Comparison of ENCODE assay signal across 22 cellular contexts in genomic region chr5:10729320-10730133, GRCh38. TPM values are rescaled to one million over a fixed set of nuclear protein-coding genes. Genes with fewer than 3 reads are reported as not detected.
DNase-seq lines count a peak whose midpoint lies in the region; ATAC-seq lines count a peak whose summit lies in the region.
"Had no signal": no experiment of that assay in that cellular context is flagged by ENCODE, and none has a peak within 500 bp of the region (broad histone marks: within the 10 kb centered on the region; RNA-seq: fewer than 3 reads in every experiment).

No MANE protein-coding gene starts in this region.

- peaks cover 93% of the 10 kb centered on the region for H3K79me2 ChIP-seq in Karpas-422 (ENCODE audit: low read length)

- no peaks in the 10 kb centered on the region for H3K27me3 Mint-ChIP-seq in T-helper 17 cell
- no peaks in the 10 kb centered on the region for H3K27me3 Mint-ChIP-seq in T-helper 2 cell treated with Interferon-gamma antibody and Interleukin-4, amounts not matched to agents 5 μg/mL and 100 μg/mL, for 36 hours (ENCODE audit: low read depth)
- H3K27me3 Mint-ChIP-seq in naive thymus-derived CD4-positive, alpha-beta T cell = no peaks in the 10 kb centered on the region
- H3K27me3 Mint-ChIP-seq: activated CD4-positive, alpha-beta T cell treated with anti-CD3 and anti-CD28 coated beads, Interleukin-2, amount 10 ng/mL, durations not matched to agents 7 days and 5 days had no signal

- H3K4me1 Mint-ChIP-seq in T-helper 17 cell = peaks cover 19% of the 10 kb centered on the region
- peaks cover 13% of the 10 kb centered on the region for H3K4me1 Mint-ChIP-seq in T-helper 2 cell treated with Interferon-gamma antibody and Interleukin-4, amounts not matched to agents 5 μg/mL and 100 μg/mL, for 36 hours (ENCODE audit: low read depth)
- peaks cover 0 to 29% (median 10%) of the 10 kb centered on the region in 7 donors for H3K4me1 Mint-ChIP-seq in naive thymus-derived CD4-positive, alpha-beta T cell

- H2AFZ ChIP-seq in Karpas-422 (ENCODE audit: low read length) = no peak overlapping the region
- H2AFZ ChIP-seq: GM23338, parathyroid adenoma had no signal

- H3K4me3 Mint-ChIP-seq in T-helper 17 cell = no peak overlapping the region
- no peak overlapping the region for H3K4me3 Mint-ChIP-seq in T-helper 2 cell treated with Interferon-gamma antibody and Interleukin-4, amounts not matched to agents 5 μg/mL and 100 μg/mL, for 36 hours
- H3K4me3 Mint-ChIP-seq in naive thymus-derived CD4-positive, alpha-beta T cell = no peak overlapping the region
- H3K4me3 Mint-ChIP-seq: activated CD4-positive, alpha-beta T cell treated with anti-CD3 and anti-CD28 coated beads, Interleukin-2, amount 10 ng/mL, durations not matched to agents 7 days and 5 days; CD8-positive, alpha-beta T cell; GM23338; stimulated activated effector memory CD8-positive, alpha-beta T cell treated with anti-CD3 and anti-CD28 coated beads, Interleukin-12 subunit alpha, Interleukin-12 subunit beta, amount 100 ng/mL, for 72 hours had no signal

- CTCF ChIA-PET in naive thymus-derived CD4-positive, alpha-beta T cell (lab: Charles Lee) = no interaction called here

- peaks cover 8% of the 10 kb centered on the region for H3K36me3 Mint-ChIP-seq in T-helper 17 cell (ENCODE audit: low read depth)
- peaks cover 6% of the 10 kb centered on the region for H3K36me3 Mint-ChIP-seq in T-helper 2 cell treated with Interferon-gamma antibody and Interleukin-4, amounts not matched to agents 5 μg/mL and 100 μg/mL, for 36 hours (ENCODE audit: low read depth)
- peaks cover 10 to 55% (median 19%) of the 10 kb centered on the region in 5 donors for H3K36me3 Mint-ChIP-seq in naive thymus-derived CD4-positive, alpha-beta T cell

- no peaks in the 10 kb centered on the region for H3K27me3 ChIP-seq in Karpas-422 (ENCODE audit: low read length)
- H3K27me3 ChIP-seq in naive thymus-derived CD4-positive, alpha-beta T cell (ENCODE audit: control insufficient read depth in 2 of 2, insufficient read depth in 2 of 2, low read length in 2 of 2) = no peaks in the 10 kb centered on the region
- H3K27me3 ChIP-seq: colonic mucosa, Peyer's patch, upper lobe of right lung had no signal

- H3K27ac Mint-ChIP-seq in T-helper 17 cell = peak overlapping the region; percentile 32
- H3K27ac Mint-ChIP-seq in T-helper 2 cell treated with Interferon-gamma antibody and Interleukin-4, amounts not matched to agents 5 μg/mL and 100 μg/mL, for 36 hours = no peak overlapping the region
- peak overlapping the region in 1 of 9 donors; percentile 4 for H3K27ac Mint-ChIP-seq in naive thymus-derived CD4-positive, alpha-beta T cell
- H3K27ac Mint-ChIP-seq: activated CD4-positive, alpha-beta T cell treated with anti-CD3 and anti-CD28 coated beads, Interleukin-2, amount 10 ng/mL, durations not matched to agents 7 days and 5 days; CD8-positive, alpha-beta T cell; stimulated activated effector memory CD8-positive, alpha-beta T cell treated with anti-CD3 and anti-CD28 coated beads, Interleukin-12 subunit alpha, Interleukin-12 subunit beta, amount 100 ng/mL, for 72 hours had no signal

- peak overlapping the region; percentile 24 for H3K4me2 ChIP-seq in Karpas-422 (ENCODE audit: low read depth, low read length, poor library complexity, severe bottlenecking)
- H3K4me2 ChIP-seq: GM23338 had no signal

- peak overlapping the region; percentile 49 for H3K9ac ChIP-seq in Karpas-422 (ENCODE audit: low read length)
- H3K9ac ChIP-seq: parathyroid adenoma had no signal

- H3K27ac ChIP-seq in Karpas-422 (ENCODE audit: low read length) = peak overlapping the region; percentile 92
- no peak overlapping the region for H3K27ac ChIP-seq in naive thymus-derived CD4-positive, alpha-beta T cell (ENCODE audit: low read depth, low read length)
- H3K27ac ChIP-seq: colonic mucosa, epithelial cell of prostate, parathyroid adenoma, Peyer's patch, upper lobe of right lung had no signal

- H3K4me3 ChIP-seq in Karpas-422 (ENCODE audit: low read length) = no peak overlapping the region
- H3K4me3 ChIP-seq in naive thymus-derived CD4-positive, alpha-beta T cell (ENCODE audit: low read length) = no peak overlapping the region
- H3K4me3 ChIP-seq: colonic mucosa, GM23338, Peyer's patch, upper lobe of right lung had no signal

- H3K36me3 ChIP-seq in Karpas-422 (ENCODE audit: insufficient read depth, low read length) = peaks cover 45% of the 10 kb centered on the region
- peaks cover 0 to 26% (median 0%) of the 10 kb centered on the region in 3 experiments for H3K36me3 ChIP-seq in naive thymus-derived CD4-positive, alpha-beta T cell (ENCODE audit: control insufficient read depth in 2 of 3, insufficient read depth in 3 of 3, low read length in 3 of 3)
- H3K36me3 ChIP-seq: colonic mucosa, upper lobe of right lung had no signal

- H3K9me3 ChIP-seq in Karpas-422 (ENCODE audit: low read length) (no peaks in the 10 kb centered on the region), T-helper 17 cell (ENCODE audit: control insufficient read depth, low read length, poor library complexity, severe bottlenecking) (no peaks in the 10 kb centered on the region)
- no peaks in the 10 kb centered on the region for H3K9me3 ChIP-seq in naive thymus-derived CD4-positive, alpha-beta T cell (ENCODE audit: control insufficient read depth in 2 of 3, low read length in 3 of 3)
- H3K9me3 ChIP-seq: colonic mucosa, Peyer's patch, upper lobe of right lung had no signal

- no peaks in the 10 kb centered on the region for H4K20me1 ChIP-seq in Karpas-422 (ENCODE audit: insufficient read depth, low read depth, low read length)

- H3K9me2 ChIP-seq in Karpas-422 (replicated peaks; ENCODE audit: insufficient read depth, low read length) = no peaks in the 10 kb centered on the region

- POLR2A ChIA-PET in naive thymus-derived CD4-positive, alpha-beta T cell (lab: Charles Lee) = no interaction called here

- no peaks in the 10 kb centered on the region for H3K9me3 Mint-ChIP-seq in T-helper 2 cell treated with Interferon-gamma antibody and Interleukin-4, amounts not matched to agents 5 μg/mL and 100 μg/mL, for 36 hours
- H3K9me3 Mint-ChIP-seq in naive thymus-derived CD4-positive, alpha-beta T cell = no peaks in the 10 kb centered on the region
- H3K9me3 Mint-ChIP-seq: activated CD4-positive, alpha-beta T cell treated with anti-CD3 and anti-CD28 coated beads, Interleukin-2, amount 10 ng/mL, durations not matched to agents 7 days and 5 days; CD8-positive, alpha-beta T cell; GM23338; stimulated activated effector memory CD8-positive, alpha-beta T cell treated with anti-CD3 and anti-CD28 coated beads, Interleukin-12 subunit alpha, Interleukin-12 subunit beta, amount 100 ng/mL, for 72 hours had no signal

- DNase-seq in NCI-H2171 treated with DMSO at 0.1 percent for 48 hours (lab: John Stamatoyannopoulos, UW) (peak; percentile 53), NCI-H2171 (lab: John Stamatoyannopoulos, UW) (no peak), Karpas-422 (peak; percentile 76), T-helper 17 cell (no peak), pons (ENCODE audit: low spot score) (peak; percentile 34), GOT3 (lab: John Stamatoyannopoulos, UW) (no peak)
- no peak for DNase-seq in T-helper 2 cell treated with Interferon-gamma antibody and Interleukin-4, amounts not matched to agents 5 μg/mL and 100 μg/mL, for 36 hours (ENCODE audit: low spot score)
- DNase-seq in naive thymus-derived CD4-positive, alpha-beta T cell = no peak
- DNase-seq: activated CD4-positive, alpha-beta T cell treated with anti-CD3 and anti-CD28 coated beads, Interleukin-2, amount 10 ng/mL, durations not matched to agents 7 days and 5 days; activated naive CD4-positive, alpha-beta T cell treated with anti-CD3 and anti-CD28 coated beads, Interleukin-2, amount 50 U/mL, for 16 hours; activated T-cell treated with anti-CD3 and anti-CD28 coated beads for 4 hours; CD8-positive, alpha-beta T cell; colonic mucosa; NCI-H1930; Peyer's patch; T1000; upper lobe of right lung had no signal

- ATAC-seq in T-helper 17 cell = no peak
- ATAC-seq in naive thymus-derived CD4-positive, alpha-beta T cell = no peak
- ATAC-seq: CD8-positive, alpha-beta T cell; GM23338; left lobe of liver; stimulated activated effector memory CD8-positive, alpha-beta T cell treated with anti-CD3 and anti-CD28 coated beads, Interleukin-12 subunit alpha, Interleukin-12 subunit beta, amount 100 ng/mL, for 72 hours; upper lobe of right lung had no signal

- intact Hi-C loops in naive thymus-derived CD4-positive, alpha-beta T cell (cut with micrococcal nuclease) = no loop called here

- peaks cover 94% of the 10 kb centered on the region for H3K4me1 ChIP-seq in Karpas-422 (ENCODE audit: low read length)
- H3K4me1 ChIP-seq in naive thymus-derived CD4-positive, alpha-beta T cell (ENCODE audit: control insufficient read depth in 2 of 2, insufficient read depth in 2 of 2, low read length in 2 of 2) = no peaks in the 10 kb centered on the region
- H3K4me1 ChIP-seq: colonic mucosa had no signal

RNA-seq across cellular contexts. Expression of gene DAP, which starts 31.5 kb away (rescaled TPM):
- total RNA-seq in Karpas-422 (2014; rRNA removed; shearing (Covaris generic); ENCODE audit: low replicate concordance) = 33.8 and 42.6 TPM in 2 replicates
- 10 to 100 TPM; 40.1 to 54.5 TPM for total RNA-seq in T-helper 17 cell
- total RNA-seq in naive thymus-derived CD4-positive, alpha-beta T cell = 10 to 100 TPM; 31.9 to 58.6 (median 38.5) TPM
- polyA plus RNA-seq in naive thymus-derived CD4-positive, alpha-beta T cell = 10 to 100 TPM; 60.9 to 91.6 TPM

Comparison
In these comparisons a context has a peak if more than half of its experiments do, and no peak if none do; other contexts are left out.
1. DNase-seq: peak in NCI-H2171 treated with DMSO at 0.1 percent for 48 hours (single experiment), Karpas-422 (single experiment) and pons (single experiment); none in NCI-H2171 (single experiment), T-helper 17 cell (0 of 3), GOT3 (single experiment), T-helper 2 cell treated with Interferon-gamma antibody and Interleukin-4, amounts not matched to agents 5 μg/mL and 100 μg/mL, for 36 hours (single experiment) and naive thymus-derived CD4-positive, alpha-beta T cell (0 of 9).